Comparison of ENCODE assay signal across 19 cellular contexts in the genomic region with DNA sequence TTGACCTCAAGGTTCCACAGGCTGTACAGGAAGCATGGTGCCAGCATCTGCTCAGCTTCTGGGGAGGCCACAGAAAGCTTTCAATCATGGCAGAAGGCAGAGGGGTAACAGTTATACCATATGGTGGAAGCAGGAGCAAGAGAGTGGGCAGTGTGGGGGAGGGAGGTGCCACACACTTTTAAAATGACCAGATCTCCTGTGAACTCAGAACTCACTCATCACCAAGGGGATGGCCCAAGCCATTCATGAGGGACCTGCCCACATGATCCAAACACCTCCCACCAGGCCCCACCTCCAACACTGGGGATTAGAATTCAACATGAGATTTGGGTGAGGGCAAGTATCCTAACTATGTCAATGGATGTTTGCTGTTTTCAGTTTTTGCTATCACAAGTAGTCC. TPM values are rescaled to one million over a fixed set of nuclear protein-coding genes. Genes with fewer than 3 reads are reported as not detected.
A peak's percentile ranks its signal among the peaks of the same experiment; 100 is the strongest.
DNase-seq lines count a peak whose midpoint lies in the region; ATAC-seq and TF ChIP-seq lines count a peak whose summit lies in the region.
"Had no signal": no experiment of that assay in that cellular context is flagged by ENCODE, and none has a peak within 500 bp of the region (broad histone marks: within the 10 kb centered on the region; RNA-seq: fewer than 3 reads in every experiment).

No MANE protein-coding gene starts in this region.

- in situ Hi-C loops in ACHN (cut with HindIII; ENCODE audit: low pct_ligation_motif_present, low pct_unique_long_range_greater_than_20kb, low sequenced_read_pairs), result no loop called here
- in situ Hi-C loops in brain microvascular endothelial cell (cut with HindIII; ENCODE audit: low pct_ligation_motif_present, low sequenced_read_pairs), result no loop called here

- H3K27me3 Mint-ChIP-seq in T-helper 17 cell, result no peaks in the 10 kb centered on the region
- H3K27me3 Mint-ChIP-seq in central memory CD8-positive, alpha-beta T cell, result no peaks in the 10 kb centered on the region
- no peaks in the 10 kb centered on the region for H3K27me3 Mint-ChIP-seq in stimulated activated naive CD8-positive, alpha-beta T cell treated with anti-CD3 and anti-CD28 coated beads, Interleukin-15, amount 100 ng/mL, for 72 hours

- TF ChIP-seq CTCF in right atrium auricular region (IDR thresholded peaks at IDR 0.05) (no peak), brain microvascular endothelial cell (IDR thresholded peaks at IDR 0.05; ENCODE audit: low read depth, low read length, missing control alignments) (no peak)

- H3K4me3 ChIP-seq in right atrium auricular region (no peak overlapping the region), brain microvascular endothelial cell (ENCODE audit: low read depth, low read length) (no peak overlapping the region)
- H3K4me3 ChIP-seq: lung, psoas muscle, smooth muscle cell, tibial artery had no signal

- no peak overlapping the region for H3K4me3 Mint-ChIP-seq in T-helper 17 cell
- H3K4me3 Mint-ChIP-seq in central memory CD8-positive, alpha-beta T cell, result no peak overlapping the region
- H3K4me3 Mint-ChIP-seq in stimulated activated naive CD8-positive, alpha-beta T cell treated with anti-CD3 and anti-CD28 coated beads, Interleukin-15, amount 100 ng/mL, for 72 hours, result peak overlapping the region; percentile 2 to 18
- H3K4me3 Mint-ChIP-seq: nephron had no signal

- peak overlapping the region; percentile 86 for H3K27ac Mint-ChIP-seq in T-helper 17 cell
- H3K27ac Mint-ChIP-seq in central memory CD8-positive, alpha-beta T cell (ENCODE audit: low read depth), result peak overlapping the region; percentile 35
- peak overlapping the region; percentile 42 to 75 for H3K27ac Mint-ChIP-seq in stimulated activated naive CD8-positive, alpha-beta T cell treated with anti-CD3 and anti-CD28 coated beads, Interleukin-15, amount 100 ng/mL, for 72 hours
- H3K27ac Mint-ChIP-seq: nephron had no signal

- H3K27ac ChIP-seq in right atrium auricular region, result no peak overlapping the region
- no peak overlapping the region for H3K27ac ChIP-seq in brain microvascular endothelial cell
- H3K27ac ChIP-seq: psoas muscle, tibial artery had no signal

- H3K36me3 Mint-ChIP-seq in T-helper 17 cell (ENCODE audit: low read depth), result no peaks in the 10 kb centered on the region
- peaks cover 32% of the 10 kb centered on the region for H3K36me3 Mint-ChIP-seq in central memory CD8-positive, alpha-beta T cell (ENCODE audit: insufficient read depth)

- H3K36me3 ChIP-seq in right atrium auricular region (no peaks in the 10 kb centered on the region), brain microvascular endothelial cell (replicated peaks) (no peaks in the 10 kb centered on the region)

- ATAC-seq in left ventricle myocardium superior (no peak), T-helper 17 cell (no peak), HG03520 (IDR thresholded peaks at IDR 0.05; ENCODE audit: unreplicated experiment) (no peak)
- ATAC-seq in central memory CD8-positive, alpha-beta T cell (replicated peaks; ENCODE audit: extremely low read depth, poor library complexity, severe bottlenecking), result no peak
- ATAC-seq in stimulated activated naive CD8-positive, alpha-beta T cell treated with anti-CD3 and anti-CD28 coated beads, Interleukin-15, amount 100 ng/mL, for 72 hours, result peak; percentile 56
- ATAC-seq: psoas muscle, SK-N-SH treated with all-trans-retinoic acid at 6 μM for 48 hours had no signal

- H3K27me3 ChIP-seq in right atrium auricular region (no peaks in the 10 kb centered on the region), brain microvascular endothelial cell (replicated peaks) (no peaks in the 10 kb centered on the region)
- H3K27me3 ChIP-seq: tibial artery had no signal

- H3K4me1 Mint-ChIP-seq in T-helper 17 cell, result peaks cover 46% of the 10 kb centered on the region
- peaks cover 76% of the 10 kb centered on the region for H3K4me1 Mint-ChIP-seq in central memory CD8-positive, alpha-beta T cell
- H3K4me1 Mint-ChIP-seq in stimulated activated naive CD8-positive, alpha-beta T cell treated with anti-CD3 and anti-CD28 coated beads, Interleukin-15, amount 100 ng/mL, for 72 hours, result peaks cover 92% of the 10 kb centered on the region

- H3K9me3 ChIP-seq in right atrium auricular region (no peaks in the 10 kb centered on the region), T-helper 17 cell (ENCODE audit: control insufficient read depth, low read length, poor library complexity, severe bottlenecking) (no peaks in the 10 kb centered on the region)
- H3K9me3 ChIP-seq: psoas muscle, tibial artery had no signal

- DNase-seq in right atrium auricular region (ENCODE audit: low spot score) (peak; percentile 44), left ventricle myocardium superior (no peak), T-helper 17 cell (no peak), ACHN (no peak), brain microvascular endothelial cell (no peak)
- DNase-seq in central memory CD8-positive, alpha-beta T cell (ENCODE audit: low spot score in 2 of 2), result no peak
- no peak for DNase-seq in stimulated activated naive CD8-positive, alpha-beta T cell treated with anti-CD3 and anti-CD28 coated beads, Interleukin-15, amount 100 ng/mL, for 72 hours
- DNase-seq: effector CD4-positive, alpha-beta T cell; glutamatergic neuron; GOT3; NCI-H1092; NCI-H748 treated with DMSO at 0.1 percent for 48 hours; psoas muscle; tibial artery had no signal

- intact Hi-C loops in left ventricle myocardium superior (cut with micrococcal nuclease), result no loop called here

- peaks cover 0 to 14% of the 10 kb centered on the region in 2 donors for H3K4me1 ChIP-seq in right atrium auricular region
- H3K4me1 ChIP-seq: tibial artery had no signal

- no peaks in the 10 kb centered on the region for H3K9me3 Mint-ChIP-seq in central memory CD8-positive, alpha-beta T cell
- peaks cover 6 to 9% of the 10 kb centered on the region in 2 donors for H3K9me3 Mint-ChIP-seq in stimulated activated naive CD8-positive, alpha-beta T cell treated with anti-CD3 and anti-CD28 coated beads, Interleukin-15, amount 100 ng/mL, for 72 hours
- H3K9me3 Mint-ChIP-seq: nephron had no signal

RNA-seq across cellular contexts. Expression of gene CYFIP2, which starts 16.2 kb away (rescaled TPM):
- total RNA-seq in right atrium auricular region (10 to 100 TPM; 51.5 to 55.4 TPM), left ventricle myocardium superior (33.3 TPM), T-helper 17 cell (100 to 1,000 TPM; 363 to 389 TPM)

Comparison
In these comparisons a context has a peak if more than half of its experiments do, and no peak if none do; other contexts are left out.
1. H3K27ac Mint-ChIP-seq: peak in every context shown above with its lines; median percentile 86 in T-helper 17 cell; 58 in stimulated activated naive CD8-positive, alpha-beta T cell treated with anti-CD3 and anti-CD28 coated beads, Interleukin-15, amount 100 ng/mL, for 72 hours; 35 in central memory CD8-positive, alpha-beta T cell.
2. H3K4me3 Mint-ChIP-seq: peak in stimulated activated naive CD8-positive, alpha-beta T cell treated with anti-CD3 and anti-CD28 coated beads, Interleukin-15, amount 100 ng/mL, for 72 hours (2 of 2); none in T-helper 17 cell (single experiment) and central memory CD8-positive, alpha-beta T cell (single experiment).
3. RNA of gene CYFIP2, which starts 16.2 kb away (total RNA-seq): 363 to 389 TPM in T-helper 17 cell; 51.5 to 55.4 TPM in right atrium auricular region and 33.3 TPM in left ventricle myocardium superior (single experiment); every median in the first group is over 4 times any median in the second.